In the genomic region with DNA sequence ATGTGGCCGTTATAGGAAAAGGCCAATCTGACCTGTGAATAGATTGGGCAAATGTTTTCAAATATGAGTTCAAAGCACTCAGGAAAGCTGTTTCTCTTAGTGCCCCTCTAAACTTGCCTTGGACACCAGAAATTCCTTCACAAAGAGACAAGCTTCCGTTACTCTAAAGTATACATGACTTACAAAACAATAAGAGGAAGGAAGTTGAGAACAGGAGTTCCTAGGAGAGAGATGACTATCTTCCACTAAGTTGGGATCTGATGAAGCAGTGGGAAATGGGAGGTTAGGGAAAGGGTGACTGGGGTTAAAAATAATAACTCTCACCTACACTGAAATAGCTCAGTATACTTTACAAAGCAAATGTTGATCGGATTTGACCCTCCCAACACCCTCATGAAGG, we compare ENCODE assay signal across 17 cellular contexts. TPM values are rescaled to one million over a fixed set of nuclear protein-coding genes. Genes with fewer than 3 reads are reported as not detected.
DNase-seq lines count a peak whose midpoint lies in the region; ATAC-seq and TF ChIP-seq lines count a peak whose summit lies in the region.
"Had no signal": no experiment of that assay in that cellular context is flagged by ENCODE, and none has a peak within 500 bp of the region (broad histone marks: within the 10 kb centered on the region; RNA-seq: fewer than 3 reads in every experiment).

No MANE protein-coding gene starts in this region.

- DNase-seq in heart left ventricle: no peak
- DNase-seq in left cardiac atrium: no peak
- DNase-seq in dermis blood vessel endothelial cell: peak; percentile 73
- DNase-seq in left ventricle myocardium superior: no peak
- no peak for DNase-seq in lower leg skin (ENCODE audit: low spot score in 2 of 2)
- no peak for DNase-seq in KG1 (lab: John Stamatoyannopoulos, UW)
- DNase-seq: 8988T; AML-193; Caco-2; CD8-positive, alpha-beta memory T cell; DND-41; GDM1; HCEC 1CT; HFFc6 had no signal

- H3K4me1 ChIP-seq in heart left ventricle: peaks cover 0 to 31% (median 7%) of the 10 kb centered on the region in 12 donors
- H3K4me1 ChIP-seq: Caco-2 had no signal

- intact Hi-C loops in heart left ventricle (cut with DNase I): loop anchor here in 1 of 10 donors (5.0 kb wide), 1 partner anchor 49 kb away; the partner anchor contains the start of gene ISM1
- intact Hi-C loops in left cardiac atrium (cut with DNase I): no loop called here
- intact Hi-C loops in left ventricle myocardium superior (cut with micrococcal nuclease): no loop called here
- intact Hi-C loops in lower leg skin (cut with DNase I; ENCODE audit: low total_unique reads): no loop called here

- peaks cover 0 to 10% (median 0%) of the 10 kb centered on the region in 9 donors for H3K27me3 ChIP-seq in heart left ventricle
- H3K27me3 ChIP-seq: BLaER1 had no signal

- H3K9me3 ChIP-seq in heart left ventricle: no peaks in the 10 kb centered on the region
- H3K9me3 ChIP-seq: BLaER1, Caco-2 had no signal

- H3K27ac ChIP-seq in heart left ventricle: peak overlapping the region in 7 of 12 donors; percentile 25 to 70 (median 64)
- H3K27ac ChIP-seq: BLaER1 had no signal

- 57 to 62% (median 59%) methylated on average over 3 of the region's 3 CpGs for WGBS in heart left ventricle, 4 donors
- WGBS in lower leg skin, 2 donors: 78 to 80% methylated on average over 3 of the region's 3 CpGs

- H3K4me3 ChIP-seq in heart left ventricle (no peak overlapping the region), lower leg skin (ENCODE audit: low read depth, poor library complexity, severe bottlenecking) (no peak overlapping the region)
- H3K4me3 ChIP-seq: BLaER1 had no signal

- peaks cover 9% of the 10 kb centered on the region for H3K27me3 Mint-ChIP-seq in nephron (ENCODE audit: low read depth)

- H3K4me1 Mint-ChIP-seq in nephron: peaks cover 64% of the 10 kb centered on the region
- H3K4me1 Mint-ChIP-seq: CD8-positive, alpha-beta memory T cell had no signal

- no peak for TF ChIP-seq CTCF in heart left ventricle (IDR thresholded peaks at IDR 0.05)
- TF ChIP-seq CTCF in nephron (IDR thresholded peaks at IDR 0.05; ENCODE audit: unreplicated experiment in 3 of 3): no peak
- TF ChIP-seq CTCF in lower leg skin (IDR thresholded peaks at IDR 0.05): no peak

- peak overlapping the region in 2 of 3 experiments; percentile 15 to 49 for H3K27ac Mint-ChIP-seq in nephron
- H3K27ac Mint-ChIP-seq: HFFc6 had no signal

- H3K9me3 Mint-ChIP-seq in nephron: no peaks in the 10 kb centered on the region
- H3K9me3 Mint-ChIP-seq: CD8-positive, alpha-beta memory T cell had no signal

- peak; percentile 20 to 82 (median 60) for ATAC-seq in heart left ventricle
- no peak for ATAC-seq in left cardiac atrium
- peak; percentile 31 for ATAC-seq in left ventricle myocardium superior
- ATAC-seq in GM21529 (IDR thresholded peaks at IDR 0.05; ENCODE audit: unreplicated experiment): no peak

- TF ChIP-seq POLR2A in heart left ventricle (IDR thresholded peaks at IDR 0.05) (no peak), lower leg skin (IDR thresholded peaks at IDR 0.05) (no peak)

- no peaks in the 10 kb centered on the region for H3K36me3 ChIP-seq in heart left ventricle
- H3K36me3 ChIP-seq: BLaER1 had no signal

- peaks cover 16% of the 10 kb centered on the region for H3K36me3 Mint-ChIP-seq in nephron (ENCODE audit: low read depth)

- H3K4me3 Mint-ChIP-seq in nephron: no peak overlapping the region
- H3K4me3 Mint-ChIP-seq: CD8-positive, alpha-beta memory T cell; HFFc6 had no signal

RNA-seq across cellular contexts. Expression of gene ISM1, which starts 50.0 kb away (rescaled TPM):
- total RNA-seq in heart left ventricle (1 to 10 TPM in 7 of 9 donors, under 1 TPM in 2; 0.46 to 2.9 (median 1.7) TPM), left cardiac atrium (1 to 10 TPM; 1.7 to 2.2 TPM), dermis blood vessel endothelial cell (0.09 and 0.17 TPM in 2 replicates), left ventricle myocardium superior (1.7 TPM), lower leg skin (10 to 100 TPM; 12.4 to 27.6 (median 24.1) TPM)
- under 1 TPM; 0.58 to 0.80 TPM for polyA plus RNA-seq in heart left ventricle

Comparison
In these comparisons a context has a peak if more than half of its experiments do, and no peak if none do; other contexts are left out.
1. ATAC-seq: peak in heart left ventricle (4 of 4) and left ventricle myocardium superior (single experiment); none in left cardiac atrium (0 of 2) and GM21529 (single experiment).